Comparison of ENCODE assay signal across 11 cellular contexts in the genomic region with DNA sequence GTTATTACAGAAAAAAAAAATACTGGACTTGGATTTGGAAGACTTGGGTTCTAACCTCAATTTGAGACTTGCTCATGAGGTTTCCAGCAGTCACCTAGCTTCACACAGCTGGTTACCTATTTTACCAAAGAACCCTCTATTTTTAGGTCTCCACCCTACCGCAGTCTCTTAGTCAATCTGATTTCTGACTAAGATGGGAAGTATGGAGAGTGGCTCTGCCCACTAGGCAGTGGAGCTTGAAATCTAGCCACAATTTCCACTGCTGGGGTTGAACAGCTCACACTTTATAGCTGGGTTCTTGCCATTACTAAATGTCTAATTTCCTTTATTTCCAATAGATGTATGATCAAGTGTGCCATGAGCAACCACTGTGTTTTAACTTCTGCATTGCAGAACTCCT.
DNase-seq lines count a peak whose midpoint lies in the region; ATAC-seq lines count a peak whose summit lies in the region.
"Had no signal": no experiment of that assay in that cellular context is flagged by ENCODE, and none has a peak within 500 bp of the region (broad histone marks: within the 10 kb centered on the region; RNA-seq: fewer than 3 reads in every experiment).

No MANE protein-coding gene starts in this region.

- ATAC-seq in GM21367 (IDR thresholded peaks at IDR 0.05; ENCODE audit: unreplicated experiment), result peak; percentile 68
- peak; percentile 88 for ATAC-seq in HG03064 (IDR thresholded peaks at IDR 0.05; ENCODE audit: low read depth, unreplicated experiment)
- no peak for ATAC-seq in stimulated activated naive CD8-positive, alpha-beta T cell treated with anti-CD3 and anti-CD28 coated beads, Interleukin-15, Interleukin-2, amounts not matched to agents 100 U/mL and 50 U/mL, for 24 hours
- ATAC-seq: activated T-cell treated with anti-CD3 and anti-CD28 coated beads, Interleukin-2, amount 50 U/mL, for 4 hours had no signal

- peak; percentile 2 for DNase-seq in ELR (ENCODE audit: low read depth)
- peak; percentile 14 for DNase-seq in amniotic epithelial cell (ENCODE audit: low read depth)
- no peak for DNase-seq in T1000 (lab: John Stamatoyannopoulos, UW)
- DNase-seq in NCI-H187 (lab: John Stamatoyannopoulos, UW), result no peak
- no peak for DNase-seq in pons (ENCODE audit: low spot score)
- no peak for DNase-seq in stimulated activated naive CD8-positive, alpha-beta T cell treated with anti-CD3 and anti-CD28 coated beads, Interleukin-15, Interleukin-2, amounts not matched to agents 100 U/mL and 50 U/mL, for 24 hours
- DNase-seq: activated T-cell treated with anti-CD3 and anti-CD28 coated beads, Interleukin-2, amount 50 U/mL, for 4 hours; heart left ventricle; NCI-H524 had no signal

Comparison
In these comparisons a context has a peak if more than half of its experiments do, and no peak if none do; other contexts are left out.
1. DNase-seq: peak in ELR (single experiment) and amniotic epithelial cell (single experiment); none in T1000 (single experiment), NCI-H187 (0 of 2), pons (single experiment) and stimulated activated naive CD8-positive, alpha-beta T cell treated with anti-CD3 and anti-CD28 coated beads, Interleukin-15, Interleukin-2, amounts not matched to agents 100 U/mL and 50 U/mL, for 24 hours (single experiment).